In genomic region chr5:145178667-145179523, GRCh38 we compare ENCODE assay signal across 20 cellular contexts.
A peak's percentile ranks its signal among the peaks of the same experiment; 100 is the strongest.
DNase-seq lines count a peak whose midpoint lies in the region; ATAC-seq, FAIRE-seq and TF ChIP-seq lines count a peak whose summit lies in the region.
"Had no signal": no experiment of that assay in that cellular context is flagged by ENCODE, and none has a peak within 500 bp of the region (broad histone marks: within the 10 kb centered on the region; RNA-seq: fewer than 3 reads in every experiment).

No MANE protein-coding gene starts in this region.

- no peaks in the 10 kb centered on the region for H3K27me3 ChIP-seq in bronchial epithelial cell (ENCODE audit: control insufficient read depth, insufficient read depth, low read length)
- H3K27me3 ChIP-seq: brain microvascular endothelial cell, sigmoid colon had no signal

- ATAC-seq in A549: no peak
- ATAC-seq in HG03196 (IDR thresholded peaks at IDR 0.05; ENCODE audit: unreplicated experiment): no peak
- ATAC-seq in esophagus mucosa: no peak
- ATAC-seq: CD8-positive, alpha-beta T cell; left lobe of liver; mucosa of descending colon had no signal

- H3K9me3 ChIP-seq in A549: no peaks in the 10 kb centered on the region
- H3K9me3 ChIP-seq: mucosa of descending colon, sigmoid colon had no signal

- no peak for FAIRE-seq in A549 (lab: Jason Lieb, UNC)
- no peak for FAIRE-seq in bronchial epithelial cell (lab: Jason Lieb, UNC)
- FAIRE-seq: RCC 7860 had no signal

- CTCF ChIA-PET in A549 (lab: Yijun Ruan, JAX): no interaction called here

- TF ChIP-seq POLR2A in A549 (IDR thresholded peaks at IDR 0.05; ENCODE audit: low read length): no peak

- no peaks in the 10 kb centered on the region for H3K4me1 ChIP-seq in A549
- H3K4me1 ChIP-seq: sigmoid colon had no signal

- DNase-seq in A549 (ENCODE audit: low read depth in 1 of 2, low spot score in 1 of 2): no peak
- peak; percentile 11 for DNase-seq in HT-29 (ENCODE audit: low spot score)
- DNase-seq in bronchial epithelial cell (ENCODE audit: low read depth): peak; percentile 17
- DNase-seq in iPS-NIHi7 (ENCODE audit: extremely low spot score): peak; percentile 49
- no peak for DNase-seq in NCI-H748 (lab: John Stamatoyannopoulos, UW; ENCODE audit: unreplicated experiment)
- no peak for DNase-seq in SHP77 (lab: John Stamatoyannopoulos, UW)
- DNase-seq: activated CD4-positive, alpha-beta T cell treated with anti-CD3 and anti-CD28 coated beads, Interleukin-2, amount 50 U/mL, for 1 hour; brain microvascular endothelial cell; CD8-positive, alpha-beta T cell; effector CD4-positive, alpha-beta T cell; mucosa of descending colon; NCI-H1930; NCI-H524; sigmoid colon; stimulated activated CD4-positive, alpha-beta T cell treated with anti-CD3 and anti-CD28 coated beads, Interleukin-2, amount 100 ng/mL, for 24 hours; SW 1271 had no signal

- TF ChIP-seq RAD21 in A549 (conservative IDR thresholded peaks at IDR 0.05 in 1 of 2, IDR thresholded peaks at IDR 0.05 in 1 of 2): no peak

- POLR2A ChIA-PET in A549 (lab: Yijun Ruan, JAX): no interaction called here

- H3K27ac ChIP-seq in A549: no peak overlapping the region
- H3K27ac ChIP-seq: brain microvascular endothelial cell, sigmoid colon had no signal

- WGBS in A549 (ENCODE audit: missing lambda C conversion rate): 9% methylated on average over 3 of the region's 3 CpGs

- H3K4me3 ChIP-seq in A549 (no peak overlapping the region), bronchial epithelial cell (ENCODE audit: low read depth, low read length) (no peak overlapping the region)
- H3K4me3 ChIP-seq: mucosa of descending colon, sigmoid colon had no signal

- no peak overlapping the region for H3K4me2 ChIP-seq in A549

- H3K36me3 ChIP-seq in bronchial epithelial cell (ENCODE audit: control insufficient read depth, insufficient read depth, low read length): no peaks in the 10 kb centered on the region
- H3K36me3 ChIP-seq: brain microvascular endothelial cell, sigmoid colon had no signal

- no peak for TF ChIP-seq EP300 in A549 (IDR thresholded peaks at IDR 0.05)

- TF ChIP-seq CTCF in A549 (IDR thresholded peaks at IDR 0.05) (no peak), bronchial epithelial cell (IDR thresholded peaks at IDR 0.05; ENCODE audit: insufficient read depth, low read length, severe bottlenecking) (no peak)

TF ChIP-seq in A549, 52 proteins besides CTCF, POLR2A, EP300 and RAD21:
- TF ChIP-seq MAFK (IDR thresholded peaks at IDR 0.05; ENCODE audit: partially characterized antibody) (peak; percentile 69), EHF (CRISPR knock-in tag; IDR thresholded peaks at IDR 0.05) (no peak), CEBPB (IDR thresholded peaks at IDR 0.05) (no peak), CHD2 (IDR thresholded peaks at IDR 0.05; ENCODE audit: low read length, partially characterized antibody) (no peak), RARB (CRISPR knock-in tag; IDR thresholded peaks at IDR 0.05) (no peak), ZSCAN20 (CRISPR knock-in tag; IDR thresholded peaks at IDR 0.05) (no peak), REST (IDR thresholded peaks at IDR 0.05) (no peak)

Comparison
In these comparisons a context has a peak if more than half of its experiments do, and no peak if none do; other contexts are left out.
1. DNase-seq: peak in HT-29 (single experiment), bronchial epithelial cell (single experiment) and iPS-NIHi7 (single experiment); none in A549 (0 of 2), NCI-H748 (single experiment) and SHP77 (0 of 2).